In the genomic region with DNA sequence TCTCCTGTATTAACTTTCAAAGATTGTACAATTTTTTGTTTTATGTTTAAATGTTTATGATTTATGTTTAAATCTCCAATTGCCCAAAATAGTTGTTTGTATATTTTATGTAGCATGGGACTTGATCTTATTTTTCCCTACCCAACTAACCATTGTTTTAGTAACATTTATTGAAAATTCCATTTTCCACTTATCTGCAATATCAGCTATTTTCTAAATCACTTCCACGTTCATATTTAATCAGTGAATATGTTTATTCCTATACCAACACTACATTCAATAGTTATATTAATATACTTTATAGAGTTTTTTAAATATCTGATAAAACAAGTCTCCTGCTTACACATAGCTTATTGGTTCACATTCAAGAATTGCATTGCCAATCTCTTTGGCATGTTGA, we compare ENCODE assay signal across 1 cellular context.
TF ChIP-seq lines count a peak whose summit lies in the region.

No MANE protein-coding gene starts in this region.

TF ChIP-seq in K562, 482 proteins besides CTCF, POLR2A, EP300 and RAD21 (continued from another document):
- TF ChIP-seq C11orf30 (IDR thresholded peaks at IDR 0.05; ENCODE audit: low read depth) (peak; percentile 38; the same call in 1 of the 2 replicates), ELF1 (tag; IDR thresholded peaks at IDR 0.05) (no peak), PTBP1 (IDR thresholded peaks at IDR 0.05; ENCODE audit: low read depth, low read length) (no peak), RFX7 (CRISPR knock-in tag; IDR thresholded peaks at IDR 0.05) (no peak), RCOR1 (IDR thresholded peaks at IDR 0.05; ENCODE audit: borderline replicate concordance in 1 of 2, low read depth in 2 of 2, low read length in 2 of 2) (no peak), XRCC3 (IDR thresholded peaks at IDR 0.05) (no peak), ZNF778 (CRISPR knock-in tag; IDR thresholded peaks at IDR 0.05) (no peak), ADNP (tag; IDR thresholded peaks at IDR 0.05) (no peak), ZFX (CRISPR knock-in tag; IDR thresholded peaks at IDR 0.05) (no peak)
- TF ChIP-seq, protein P1, sequence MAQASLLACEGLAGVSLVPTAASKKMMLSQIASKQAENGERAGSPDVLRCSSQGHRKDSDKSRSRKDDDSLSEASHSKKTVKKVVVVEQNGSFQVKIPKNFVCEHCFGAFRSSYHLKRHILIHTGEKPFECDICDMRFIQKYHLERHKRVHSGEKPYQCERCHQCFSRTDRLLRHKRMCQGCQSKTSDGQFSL (CRISPR knock-in tag; IDR thresholded peaks at IDR 0.05), result no peak
- TF ChIP-seq, protein P1 (tag; IDR thresholded peaks at IDR 0.05), result no peak
